Comparison of ENCODE assay signal across 17 cellular contexts in the genomic region with DNA sequence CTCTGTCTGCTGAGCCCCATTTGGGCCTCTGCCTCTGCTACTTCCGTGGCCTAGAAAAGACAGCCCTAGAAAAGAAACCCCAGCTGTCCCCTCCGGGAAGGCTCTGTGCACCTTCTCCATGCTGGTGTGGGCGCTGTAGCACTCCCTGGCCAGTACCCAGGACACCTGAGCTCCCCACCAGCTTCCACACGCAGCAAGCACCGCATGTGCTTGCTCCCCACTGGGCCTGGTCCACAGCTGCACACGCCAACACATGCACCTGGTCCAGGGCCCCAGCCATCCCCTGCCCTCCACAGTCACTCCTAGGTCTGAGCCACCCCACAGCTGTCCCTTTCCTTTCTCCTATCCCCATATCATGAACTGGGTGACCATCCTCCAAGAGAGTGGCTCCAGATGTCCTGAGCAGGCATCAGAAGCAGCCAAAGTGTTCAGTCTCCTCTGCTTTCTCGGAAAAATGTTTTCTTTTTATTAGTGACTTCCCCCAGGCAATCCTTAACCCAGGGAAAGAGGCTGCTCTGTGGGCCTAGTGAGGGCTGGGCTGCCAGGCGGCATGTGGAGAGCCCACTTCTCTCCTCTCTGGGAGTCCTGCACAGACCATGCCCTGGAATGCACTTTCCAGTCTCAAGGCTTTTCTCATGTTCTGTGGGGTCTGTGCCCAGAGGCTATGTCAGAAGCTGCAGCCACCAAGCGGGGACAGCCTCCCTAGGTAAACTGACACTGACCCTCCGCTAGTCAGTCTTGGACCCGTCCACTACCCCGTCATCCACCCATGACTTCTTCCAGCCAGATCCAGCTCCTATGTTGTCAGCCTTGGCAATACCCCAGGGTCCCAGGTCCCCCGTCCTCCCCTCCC.
"Had no signal": no experiment of that assay in that cellular context is flagged by ENCODE, and none has a peak within 500 bp of the region (broad histone marks: within the 10 kb centered on the region; RNA-seq: fewer than 3 reads in every experiment).

No MANE protein-coding gene starts in this region.

- H3K27ac ChIP-seq: thoracic aorta had no signal

- H3K9me3 Mint-ChIP-seq: activated B cell treated with CpG ODN at 0.5 μM for 24 hours; activated CD4-positive, alpha-beta T cell treated with anti-CD3 and anti-CD28 coated beads, Interleukin-2, amount 10 ng/mL, durations not matched to agents 24 days and 14 days; activated naive CD4-positive, alpha-beta T cell treated with anti-CD3 and anti-CD28 coated beads, Interleukin-2, amount 10 ng/mL, durations not matched to agents 7 days and 5 days; activated T-helper 17 cell treated with anti-CD3 and anti-CD28 coated beads, Interleukin-2, amount 50 U/mL, for 72 hours; central memory CD8-positive, alpha-beta T cell; effector memory CD8-positive, alpha-beta T cell; immature natural killer cell had no signal

- H3K4me1 Mint-ChIP-seq: activated B cell treated with CpG ODN at 0.5 μM for 24 hours; activated CD4-positive, alpha-beta T cell treated with anti-CD3 and anti-CD28 coated beads, Interleukin-2, amount 10 ng/mL, durations not matched to agents 24 days and 14 days; activated T-helper 17 cell treated with anti-CD3 and anti-CD28 coated beads, Interleukin-2, amount 50 U/mL, for 72 hours; central memory CD8-positive, alpha-beta T cell; immature natural killer cell had no signal

- H3K36me3 ChIP-seq: pancreas, stomach, thoracic aorta had no signal

- H3K27me3 ChIP-seq: pancreas, stomach had no signal

- H3K4me1 ChIP-seq: pancreas had no signal

- H3K4me3 ChIP-seq: pancreas, stomach, thoracic aorta had no signal

- H3K4me3 Mint-ChIP-seq: activated B cell treated with CpG ODN at 0.5 μM for 24 hours; activated CD4-positive, alpha-beta T cell treated with anti-CD3 and anti-CD28 coated beads, Interleukin-2, amount 10 ng/mL, durations not matched to agents 24 days and 14 days; activated naive CD4-positive, alpha-beta T cell treated with anti-CD3 and anti-CD28 coated beads, Interleukin-2, amount 10 ng/mL, durations not matched to agents 7 days and 5 days; activated T-helper 17 cell treated with anti-CD3 and anti-CD28 coated beads, Interleukin-2, amount 50 U/mL, for 72 hours; central memory CD8-positive, alpha-beta T cell; effector memory CD8-positive, alpha-beta T cell; immature natural killer cell; T-helper 17 cell had no signal

- H3K27me3 Mint-ChIP-seq: activated B cell treated with CpG ODN at 0.5 μM for 24 hours had no signal

- H3K36me3 Mint-ChIP-seq: activated naive CD4-positive, alpha-beta T cell treated with anti-CD3 and anti-CD28 coated beads, Interleukin-2, amount 10 ng/mL, durations not matched to agents 7 days and 5 days; immature natural killer cell had no signal

- H3K9me3 ChIP-seq: pancreas, stomach, thoracic aorta had no signal

- ATAC-seq: activated T-helper 17 cell treated with anti-CD3 and anti-CD28 coated beads, Interleukin-2, amount 50 U/mL, for 72 hours; effector memory CD8-positive, alpha-beta T cell; pancreas; T-helper 17 cell had no signal

- H3K27ac Mint-ChIP-seq: activated B cell treated with CpG ODN at 0.5 μM for 24 hours; activated CD4-positive, alpha-beta T cell treated with anti-CD3 and anti-CD28 coated beads, Interleukin-2, amount 10 ng/mL, durations not matched to agents 24 days and 14 days; activated naive CD4-positive, alpha-beta T cell treated with anti-CD3 and anti-CD28 coated beads, Interleukin-2, amount 10 ng/mL, durations not matched to agents 7 days and 5 days; activated T-helper 17 cell treated with anti-CD3 and anti-CD28 coated beads, Interleukin-2, amount 50 U/mL, for 72 hours; effector memory CD8-positive, alpha-beta T cell had no signal

- DNase-seq: activated B cell treated with CpG ODN at 0.5 μM for 24 hours; activated CD4-positive, alpha-beta T cell treated with anti-CD3 and anti-CD28 coated beads, Interleukin-2, amount 10 ng/mL, durations not matched to agents 24 days and 14 days; activated naive CD4-positive, alpha-beta T cell treated with anti-CD3 and anti-CD28 coated beads, Interleukin-2, amount 10 ng/mL, durations not matched to agents 7 days and 5 days; effector memory CD8-positive, alpha-beta T cell; glutamatergic neuron; immature natural killer cell; pancreas; right cardiac atrium; SHP77; stimulated activated CD4-positive, alpha-beta T cell treated with anti-CD3 and anti-CD28 coated beads, Interleukin-12 subunit alpha, Interleukin-12 subunit beta, amount 100 ng/mL, for 4 hours; stimulated activated CD4-positive, alpha-beta T cell treated with anti-CD3 and anti-CD28 coated beads, Interleukin-4, amount 100 ng/mL, for 1 hour; stimulated activated CD8-positive, alpha-beta memory T cell treated with anti-CD3 and anti-CD28 coated beads, Interleukin-4, amount 100 ng/mL, for 48 hours; stomach; T-helper 17 cell had no signal
